1 cellular context compared by ENCODE assay signal in the genomic region with DNA sequence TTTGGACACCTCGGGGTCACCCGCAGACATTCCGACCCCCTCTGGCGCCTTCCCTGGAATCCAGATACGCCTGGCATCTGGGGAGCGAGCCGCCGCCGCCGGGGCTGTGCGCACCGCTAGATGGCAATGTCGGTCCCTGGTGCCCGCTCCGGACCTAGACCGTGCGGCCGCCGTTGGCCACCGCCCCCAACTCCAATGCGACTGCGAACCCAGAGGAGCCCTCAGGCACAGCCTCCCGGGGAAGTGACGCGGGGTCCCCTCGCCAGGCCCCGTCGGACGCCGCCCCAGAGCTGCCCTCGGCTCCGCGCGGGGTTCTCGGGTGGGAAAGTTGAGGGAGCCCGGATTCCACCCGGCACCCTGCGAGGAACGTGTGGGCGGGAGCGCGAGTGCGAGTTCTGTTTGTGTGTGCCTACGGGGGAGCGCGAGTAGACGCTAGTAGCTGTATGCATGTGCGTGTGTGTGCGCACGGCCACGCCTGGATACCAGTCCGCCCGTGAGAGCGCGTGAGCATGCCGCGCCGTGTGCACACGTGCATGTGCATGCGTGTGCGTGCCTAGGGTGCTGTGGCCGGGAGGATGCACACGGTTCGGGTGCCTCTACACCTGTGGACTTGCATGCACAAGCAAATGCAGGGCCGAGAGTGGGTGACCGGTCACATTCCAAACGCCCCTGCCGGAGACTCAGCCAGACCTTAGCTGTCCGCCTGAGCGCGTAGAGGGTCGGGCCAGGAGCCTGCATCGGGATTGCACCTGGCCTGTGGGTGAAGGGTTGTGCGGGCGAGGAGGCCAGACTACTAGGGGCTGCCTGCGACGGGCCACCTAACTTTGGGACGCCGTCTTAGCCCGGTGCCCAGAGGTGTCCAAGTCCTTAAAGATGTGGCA.
TF ChIP-seq lines count a peak whose summit lies in the region.

No MANE protein-coding gene starts in this region.

TF ChIP-seq in GM12878, 131 proteins besides CTCF, POLR2A, EP300 and RAD21:
- TF ChIP-seq IKZF1 (conservative IDR thresholded peaks at IDR 0.05) (peak; percentile 62), SREBF2 (IDR thresholded peaks at IDR 0.05; ENCODE audit: low read length) (no peak), YY1 (IDR thresholded peaks at IDR 0.05; ENCODE audit: low read depth, low read length) (peak; percentile 57; the same call in 1 of the 2 replicates), PAX5 (IDR thresholded peaks at IDR 0.05; ENCODE audit: borderline replicate concordance, low read depth, low read length) (peak; percentile 14; the same call in 1 of the 2 replicates), EGR1 (IDR thresholded peaks at IDR 0.05; ENCODE audit: borderline replicate concordance in 1 of 2, low read depth in 2 of 2, low read length in 2 of 2) (0 out of 3 replicates have a peak, but pooled peaks of 1 of the 2 experiments have one; percentile 23), SMARCA5 (IDR thresholded peaks at IDR 0.05) (peak; percentile 81; the same call in 1 of the 2 replicates), MYC (IDR thresholded peaks at IDR 0.05; ENCODE audit: insufficient read depth, insufficient read length, insufficient replicate concordance, low read length, severe bottlenecking) (peak; percentile 15), IKZF2 (IDR thresholded peaks at IDR 0.05) (peak in 1 of 2 experiments; percentile 9; a peak in 1 of 4 replicates), ZNF274 (IDR thresholded peaks at IDR 0.05; ENCODE audit: insufficient read depth, insufficient read length) (no peak), TARDBP (IDR thresholded peaks at IDR 0.05; ENCODE audit: borderline replicate concordance) (no peak), BACH1 (IDR thresholded peaks at IDR 0.05; ENCODE audit: borderline replicate concordance) (peak; percentile 35; the same call in 1 of the 2 replicates), GABPA (IDR thresholded peaks at IDR 0.05; ENCODE audit: low read depth) (no peak), SMC3 (IDR thresholded peaks at IDR 0.05; ENCODE audit: borderline replicate concordance, low read length) (peak; percentile 69), LARP7 (IDR thresholded peaks at IDR 0.05) (0 out of 2 replicates have a peak, but pooled peaks have one; percentile 30), RCOR1 (conservative IDR thresholded peaks at IDR 0.05; ENCODE audit: low read depth, low read length) (no peak), BHLHE40 (IDR thresholded peaks at IDR 0.05; ENCODE audit: borderline replicate concordance in 1 of 2, low read depth in 2 of 2, low read length in 1 of 2) (peak; percentile 67 to 90; a peak in 3 of 4 replicates), HDAC6 (IDR thresholded peaks at IDR 0.05; ENCODE audit: unreplicated experiment) (peak; percentile 13), GATAD2B (conservative IDR thresholded peaks at IDR 0.05; ENCODE audit: low read depth) (peak; percentile 82), EZH2 (IDR thresholded peaks at IDR 0.05; ENCODE audit: borderline replicate concordance, control insufficient read depth, low read depth, low read length) (0 out of 2 replicates have a peak, but pooled peaks have one; percentile 57)
- TF ChIP-seq, protein P1, sequence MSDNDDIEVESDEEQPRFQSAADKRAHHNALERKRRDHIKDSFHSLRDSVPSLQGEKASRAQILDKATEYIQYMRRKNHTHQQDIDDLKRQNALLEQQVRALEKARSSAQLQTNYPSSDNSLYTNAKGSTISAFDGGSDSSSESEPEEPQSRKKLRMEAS (IDR thresholded peaks at IDR 0.05; ENCODE audit: low read depth, low read length), result 0 out of 2 replicates have a peak, but pooled peaks have one; percentile 19
- TF ChIP-seq, protein P2, sequence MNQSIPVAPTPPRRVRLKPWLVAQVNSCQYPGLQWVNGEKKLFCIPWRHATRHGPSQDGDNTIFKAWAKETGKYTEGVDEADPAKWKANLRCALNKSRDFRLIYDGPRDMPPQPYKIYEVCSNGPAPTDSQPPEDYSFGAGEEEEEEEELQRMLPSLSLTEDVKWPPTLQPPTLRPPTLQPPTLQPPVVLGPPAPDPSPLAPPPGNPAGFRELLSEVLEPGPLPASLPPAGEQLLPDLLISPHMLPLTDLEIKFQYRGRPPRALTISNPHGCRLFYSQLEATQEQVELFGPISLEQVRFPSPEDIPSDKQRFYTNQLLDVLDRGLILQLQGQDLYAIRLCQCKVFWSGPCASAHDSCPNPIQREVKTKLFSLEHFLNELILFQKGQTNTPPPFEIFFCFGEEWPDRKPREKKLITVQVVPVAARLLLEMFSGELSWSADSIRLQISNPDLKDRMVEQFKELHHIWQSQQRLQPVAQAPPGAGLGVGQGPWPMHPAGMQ (IDR thresholded peaks at IDR 0.05; ENCODE audit: borderline replicate concordance), result no peak
